ENCODE assay signal across 8 cellular contexts in the genomic region with DNA sequence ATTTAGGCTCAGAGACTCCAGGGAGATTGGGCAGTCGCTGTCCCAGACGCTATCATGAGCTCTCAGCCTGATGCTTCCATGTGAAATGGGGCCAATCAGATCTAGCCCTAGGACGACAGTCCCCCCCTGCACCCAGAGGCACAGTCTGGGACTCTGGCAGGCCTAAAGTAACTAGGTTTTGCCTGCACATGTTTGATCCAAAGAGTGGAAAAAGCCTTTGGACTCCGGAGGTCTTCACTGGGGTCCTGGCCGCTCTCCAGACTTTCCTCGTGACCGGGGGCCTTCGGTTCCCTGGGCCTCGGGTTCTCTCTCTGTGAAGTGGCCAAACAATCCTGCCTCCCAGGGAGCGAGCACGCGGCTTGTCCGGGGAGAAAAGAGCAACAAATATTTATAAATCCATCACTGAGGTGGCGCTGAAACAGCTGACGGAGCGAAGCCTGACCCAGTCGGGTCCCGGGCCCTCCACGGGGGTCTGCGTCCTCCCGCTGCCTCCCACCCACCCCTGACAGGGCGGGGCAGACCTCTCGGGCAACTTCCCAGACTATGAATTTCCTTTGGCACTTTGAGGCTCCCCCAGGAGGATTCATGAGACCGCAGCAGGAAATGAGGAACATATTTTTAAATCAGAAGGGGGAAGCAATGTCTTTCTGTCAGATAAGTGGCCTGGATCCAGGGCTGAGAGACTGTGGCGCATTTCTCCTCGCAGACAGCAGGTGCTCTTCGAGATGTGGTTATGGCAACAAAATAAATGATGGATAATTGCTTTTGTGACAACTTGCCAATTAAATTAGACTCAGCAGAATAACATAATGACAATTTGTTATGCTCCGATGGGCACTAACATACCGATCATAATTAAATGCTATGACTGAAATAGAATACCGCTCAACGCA. TPM values are rescaled to one million over a fixed set of nuclear protein-coding genes. Genes with fewer than 3 reads are reported as not detected.
DNase-seq lines count a peak whose midpoint lies in the region; ATAC-seq and TF ChIP-seq lines count a peak whose summit lies in the region.

No MANE protein-coding gene starts in this region.

- H3K4me1 ChIP-seq in colonic mucosa (no peaks in the 10 kb centered on the region), mucosa of descending colon (ENCODE audit: low read depth) (peaks cover 6% of the 10 kb centered on the region)

- peaks cover 75% of the 10 kb centered on the region for H3K27me3 Mint-ChIP-seq in activated naive CD4-positive, alpha-beta T cell treated with anti-CD3 and anti-CD28 coated beads, Interleukin-2, amount 10 ng/mL, durations not matched to agents 7 days and 5 days
- H3K27me3 Mint-ChIP-seq in effector memory CD8-positive, alpha-beta T cell: peaks cover 41 to 79% of the 10 kb centered on the region in 2 donors

- H3K4me3 ChIP-seq in colonic mucosa: no peak overlapping the region
- H3K4me3 ChIP-seq in mucosa of descending colon: no peak overlapping the region

- no peaks in the 10 kb centered on the region for H3K27me3 ChIP-seq in colonic mucosa

- H3K9ac ChIP-seq in colonic mucosa (ENCODE audit: low read depth in 2 of 2, low read length in 2 of 2): peak overlapping the region; percentile 1 to 9

- CTCF ChIA-PET in activated naive CD4-positive, alpha-beta T cell treated with anti-CD3 and anti-CD28 coated beads, Interleukin-2, amount 10 ng/mL, durations not matched to agents 7 days and 5 days (lab: Charles Lee): interaction anchor here (1.0 kb wide), 1 partner anchor 28 kb away, joined by 3 read pairs; no protein-coding TSS in a partner anchor

- H3K4me3 Mint-ChIP-seq in activated naive CD4-positive, alpha-beta T cell treated with anti-CD3 and anti-CD28 coated beads, Interleukin-2, amount 10 ng/mL, durations not matched to agents 7 days and 5 days: no peak overlapping the region
- H3K4me3 Mint-ChIP-seq in effector memory CD8-positive, alpha-beta T cell: no peak overlapping the region

- H3K4me1 Mint-ChIP-seq in activated naive CD4-positive, alpha-beta T cell treated with anti-CD3 and anti-CD28 coated beads, Interleukin-2, amount 10 ng/mL, durations not matched to agents 7 days and 5 days: peaks cover 4% of the 10 kb centered on the region
- no peaks in the 10 kb centered on the region for H3K4me1 Mint-ChIP-seq in effector memory CD8-positive, alpha-beta T cell (ENCODE audit: low read depth in 2 of 2)

- TF ChIP-seq CTCF in colonic mucosa (IDR thresholded peaks at IDR 0.05) (no peak), mucosa of descending colon (IDR thresholded peaks at IDR 0.05) (no peak)

- ATAC-seq in mucosa of descending colon (peak; percentile 14), GM21825 (IDR thresholded peaks at IDR 0.05; ENCODE audit: unreplicated experiment) (no peak)
- no peak for ATAC-seq in effector memory CD8-positive, alpha-beta T cell (replicated peaks)

- no peaks in the 10 kb centered on the region for H3K9me3 Mint-ChIP-seq in activated naive CD4-positive, alpha-beta T cell treated with anti-CD3 and anti-CD28 coated beads, Interleukin-2, amount 10 ng/mL, durations not matched to agents 7 days and 5 days
- no peaks in the 10 kb centered on the region for H3K9me3 Mint-ChIP-seq in effector memory CD8-positive, alpha-beta T cell

- H3K36me3 Mint-ChIP-seq in activated naive CD4-positive, alpha-beta T cell treated with anti-CD3 and anti-CD28 coated beads, Interleukin-2, amount 10 ng/mL, durations not matched to agents 7 days and 5 days: no peaks in the 10 kb centered on the region
- no peaks in the 10 kb centered on the region for H3K36me3 Mint-ChIP-seq in effector memory CD8-positive, alpha-beta T cell (ENCODE audit: insufficient read depth)

- intact Hi-C loops in colonic mucosa (cut with DNase I) (no loop called here), mucosa of descending colon (cut with DNase I, micrococcal nuclease) (no loop called here)

- peak; percentile 72 for DNase-seq in GDM1 (lab: John Stamatoyannopoulos, UW)
- peak; percentile 53 for DNase-seq in NCI-H2196 treated with DMSO at 0.1 percent for 48 hours (lab: John Stamatoyannopoulos, UW; ENCODE audit: unreplicated experiment)
- DNase-seq in colonic mucosa: peak; percentile 20
- peak in 2 of 3 donors; percentile 10 to 26 for DNase-seq in mucosa of descending colon
- DNase-seq in activated naive CD4-positive, alpha-beta T cell treated with anti-CD3 and anti-CD28 coated beads, Interleukin-2, amount 10 ng/mL, durations not matched to agents 7 days and 5 days: no peak
- no peak for DNase-seq in effector memory CD8-positive, alpha-beta T cell
- no peak for DNase-seq in HK-2 (ENCODE audit: unreplicated experiment)

- H3K27ac ChIP-seq in colonic mucosa: no peak overlapping the region

- H3K27ac Mint-ChIP-seq in activated naive CD4-positive, alpha-beta T cell treated with anti-CD3 and anti-CD28 coated beads, Interleukin-2, amount 10 ng/mL, durations not matched to agents 7 days and 5 days: no peak overlapping the region
- no peak overlapping the region for H3K27ac Mint-ChIP-seq in effector memory CD8-positive, alpha-beta T cell

- H3K36me3 ChIP-seq in colonic mucosa: no peaks in the 10 kb centered on the region
- H3K36me3 ChIP-seq in mucosa of descending colon (ENCODE audit: low read depth): no peaks in the 10 kb centered on the region

- H3K9me3 ChIP-seq in colonic mucosa (no peaks in the 10 kb centered on the region), mucosa of descending colon (no peaks in the 10 kb centered on the region)

RNA-seq across cellular contexts. Expression of a gene that starts 38.9 kb away (rescaled TPM):
- 10 to 100 TPM; 19.3 to 43.6 TPM for total RNA-seq in colonic mucosa
- total RNA-seq in mucosa of descending colon: 10 to 100 TPM; 15.1 to 27.2 (median 24.0) TPM

Comparison
In these comparisons a context has a peak if more than half of its experiments do, and no peak if none do; other contexts are left out.
1. DNase-seq: peak in GDM1 (single experiment), NCI-H2196 treated with DMSO at 0.1 percent for 48 hours (single experiment), colonic mucosa (single experiment) and mucosa of descending colon (2 of 3); none in activated naive CD4-positive, alpha-beta T cell treated with anti-CD3 and anti-CD28 coated beads, Interleukin-2, amount 10 ng/mL, durations not matched to agents 7 days and 5 days (single experiment), effector memory CD8-positive, alpha-beta T cell (0 of 3) and HK-2 (single experiment).